12 cellular contexts compared by ENCODE assay signal in genomic region chr7:82594665-82595064, GRCh38.
DNase-seq lines count a peak whose midpoint lies in the region; ATAC-seq and TF ChIP-seq lines count a peak whose summit lies in the region.
"Had no signal": no experiment of that assay in that cellular context is flagged by ENCODE, and none has a peak within 500 bp of the region (broad histone marks: within the 10 kb centered on the region; RNA-seq: fewer than 3 reads in every experiment).

No MANE protein-coding gene starts in this region.

- 8 to 10% methylated on average over 5 of the region's 6 CpGs for WGBS in mesodermal cell (ENCODE audit: insufficient coverage in 2 of 2), 2 experiments

- no peaks in the 10 kb centered on the region for H3K36me3 Mint-ChIP-seq in natural killer cell
- H3K36me3 Mint-ChIP-seq: CD4-positive, alpha-beta memory T cell had no signal

- H3K27ac ChIP-seq in WERI-Rb-1, result peak overlapping the region; percentile 25
- peak overlapping the region; percentile 54 for H3K27ac ChIP-seq in mesodermal cell (ENCODE audit: low read depth, low read length, severe bottlenecking)
- H3K27ac ChIP-seq: left ventricle myocardium inferior had no signal

- H3K36me3 ChIP-seq in WERI-Rb-1, result no peaks in the 10 kb centered on the region
- H3K36me3 ChIP-seq in mesodermal cell (ENCODE audit: control insufficient read depth, insufficient read depth, low read length), result no peaks in the 10 kb centered on the region
- H3K36me3 ChIP-seq: left ventricle myocardium inferior had no signal

- no peaks in the 10 kb centered on the region for H3K9me3 Mint-ChIP-seq in natural killer cell

- intact Hi-C loops in natural killer cell (cut with micrococcal nuclease), result no loop called here

- H3K4me3 ChIP-seq in WERI-Rb-1 (ENCODE audit: low read depth, low read length) (peak overlapping the region; percentile 26), mesodermal cell (ENCODE audit: extremely low read depth, insufficient read depth, low read length, poor library complexity, severe bottlenecking) (no peak overlapping the region)
- H3K4me3 ChIP-seq: left ventricle myocardium inferior had no signal

- H3K4me1 Mint-ChIP-seq in natural killer cell, result no peaks in the 10 kb centered on the region
- H3K4me1 Mint-ChIP-seq: CD4-positive, alpha-beta memory T cell had no signal

- H3K27ac Mint-ChIP-seq in natural killer cell, result no peak overlapping the region
- H3K27ac Mint-ChIP-seq: CD4-positive, alpha-beta memory T cell had no signal

- no peaks in the 10 kb centered on the region for H3K9me3 ChIP-seq in WERI-Rb-1 (ENCODE audit: severe bottlenecking)
- no peaks in the 10 kb centered on the region for H3K9me3 ChIP-seq in mesodermal cell (ENCODE audit: control insufficient read depth, low read length)
- H3K9me3 ChIP-seq: left ventricle myocardium inferior had no signal

- TF ChIP-seq CTCF in WERI-Rb-1 (IDR thresholded peaks at IDR 0.05; ENCODE audit: low read depth, low read length), result no peak
- no peak for TF ChIP-seq CTCF in natural killer cell (IDR thresholded peaks at IDR 0.05)

- DNase-seq in DMS53 treated with DMSO at 0.1 percent for 48 hours (lab: John Stamatoyannopoulos, UW; ENCODE audit: unreplicated experiment) (peak; percentile 76), NCI-H1930 (lab: John Stamatoyannopoulos, UW) (peak; percentile 29 to 41), WERI-Rb-1 (no peak), natural killer cell (no peak), SIG-M5 (lab: John Stamatoyannopoulos, UW) (no peak)
- DNase-seq in stimulated activated naive CD8-positive, alpha-beta T cell treated with anti-CD3 and anti-CD28 coated beads, Interleukin-15, Interleukin-2, amounts not matched to agents 100 U/mL and 50 U/mL, for 24 hours, result no peak
- DNase-seq: amniotic stem cell; CD4-positive, alpha-beta memory T cell; left ventricle myocardium inferior; T-helper 1 cell had no signal

- H3K4me1 ChIP-seq in mesodermal cell (ENCODE audit: control insufficient read depth, insufficient read depth, low read length, poor library complexity, severe bottlenecking), result no peaks in the 10 kb centered on the region

- H3K27me3 Mint-ChIP-seq in natural killer cell (ENCODE audit: low read depth in 2 of 2), result no peaks in the 10 kb centered on the region
- H3K27me3 Mint-ChIP-seq: CD4-positive, alpha-beta memory T cell had no signal

- no peak overlapping the region for H3K4me3 Mint-ChIP-seq in natural killer cell
- H3K4me3 Mint-ChIP-seq: CD4-positive, alpha-beta memory T cell had no signal

- no peak for ATAC-seq in stimulated activated naive CD8-positive, alpha-beta T cell treated with anti-CD3 and anti-CD28 coated beads, Interleukin-15, Interleukin-2, amounts not matched to agents 100 U/mL and 50 U/mL, for 24 hours
- ATAC-seq in natural killer cell (no peak), HG03196 (IDR thresholded peaks at IDR 0.05; ENCODE audit: unreplicated experiment) (no peak)

- H3K27me3 ChIP-seq in WERI-Rb-1 (ENCODE audit: insufficient read depth, low read depth, severe bottlenecking), result no peaks in the 10 kb centered on the region

Comparison
In these comparisons a context has a peak if more than half of its experiments do, and no peak if none do; other contexts are left out.
1. DNase-seq: peak in DMS53 treated with DMSO at 0.1 percent for 48 hours (single experiment) and NCI-H1930 (2 of 2); none in WERI-Rb-1 (single experiment), stimulated activated naive CD8-positive, alpha-beta T cell treated with anti-CD3 and anti-CD28 coated beads, Interleukin-15, Interleukin-2, amounts not matched to agents 100 U/mL and 50 U/mL, for 24 hours (single experiment), natural killer cell (single experiment) and SIG-M5 (single experiment).